Comparison of ENCODE assay signal across 25 cellular contexts in the genomic region with DNA sequence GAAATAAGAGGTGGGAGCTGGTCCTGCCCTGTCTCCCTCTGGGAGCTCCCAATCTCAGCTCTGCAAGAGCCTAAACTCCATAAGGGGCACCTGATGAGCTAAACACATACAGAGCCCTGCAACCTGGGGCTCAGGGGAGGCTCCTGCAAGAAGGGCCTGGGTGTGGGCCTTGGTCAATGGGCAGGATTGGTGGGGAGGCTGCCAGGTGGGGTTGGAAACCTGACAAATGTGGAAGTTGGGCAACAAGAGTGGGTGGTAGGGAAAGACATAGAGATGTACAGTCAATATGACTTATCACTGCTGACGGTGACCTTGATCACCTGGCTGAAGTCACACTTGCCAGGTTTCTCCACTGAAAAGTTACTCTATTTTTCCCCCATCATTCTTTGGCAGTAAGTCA.
A peak's percentile ranks its signal among the peaks of the same experiment; 100 is the strongest.
DNase-seq lines count a peak whose midpoint lies in the region; ATAC-seq, FAIRE-seq and TF ChIP-seq lines count a peak whose summit lies in the region.
"Had no signal": no experiment of that assay in that cellular context is flagged by ENCODE, and none has a peak within 500 bp of the region (broad histone marks: within the 10 kb centered on the region; RNA-seq: fewer than 3 reads in every experiment).

No MANE protein-coding gene starts in this region.

- H3K18ac ChIP-seq in IMR-90 (ENCODE audit: low read depth, low read length), result no peak overlapping the region

- TF ChIP-seq POLR2A in IMR-90 (IDR thresholded peaks at IDR 0.05; ENCODE audit: low read depth, low read length), result no peak
- TF ChIP-seq POLR2A in suprapubic skin (IDR thresholded peaks at IDR 0.05), result no peak

- intact Hi-C loops in IMR-90 (cut with micrococcal nuclease), result no loop called here

- no peak overlapping the region for H3K4me3 ChIP-seq in IMR-90 (ENCODE audit: insufficient read depth, low read depth, low read length)
- H3K4me3 ChIP-seq in coronary artery, result no peak overlapping the region
- H3K4me3 ChIP-seq in small intestine (ENCODE audit: low read depth in 1 of 2, low read length in 2 of 2), result no peak overlapping the region
- H3K4me3 ChIP-seq in suprapubic skin, result no peak overlapping the region
- H3K4me3 ChIP-seq: BLaER1, GM12878 had no signal

- dilution Hi-C loops in IMR-90 (cut with HindIII; ENCODE audit: low sequenced_read_pairs, unreplicated experiment), result no loop called here

- no peak for FAIRE-seq in small intestine (lab: Jason Lieb, UNC)
- FAIRE-seq: A204.1, GM12878, GM12892, GM18507 had no signal

- H3K4me1 ChIP-seq in IMR-90 (ENCODE audit: control insufficient read depth, insufficient read depth, low read length) (peaks cover 2% of the 10 kb centered on the region; the same call in 1 of the 2 replicates), small intestine (ENCODE audit: control insufficient read depth in 2 of 2, insufficient read depth in 1 of 2, low read depth in 1 of 2, low read length in 1 of 2) (peaks cover 0 to 2% of the 10 kb centered on the region in 2 donors), suprapubic skin (no peaks in the 10 kb centered on the region)
- H3K4me1 ChIP-seq: BE2C had no signal

- no peak overlapping the region for H2BK120ac ChIP-seq in IMR-90 (ENCODE audit: low read depth, low read length)

- POLR2A ChIA-PET in IMR-90 (lab: Charles Lee; ENCODE audit: unreplicated experiment), result interaction anchor here (0.6 kb wide), 1 partner anchor 207 kb away, joined by 3 read pairs; no protein-coding TSS in a partner anchor

- H3K27ac ChIP-seq in IMR-90 (ENCODE audit: insufficient read depth, low read length), result no peak overlapping the region
- H3K27ac ChIP-seq in coronary artery, result no peak overlapping the region
- no peak overlapping the region for H3K27ac ChIP-seq in small intestine (ENCODE audit: low read depth in 1 of 2, low read length in 1 of 2)
- no peak overlapping the region for H3K27ac ChIP-seq in suprapubic skin
- H3K27ac ChIP-seq: BLaER1 had no signal

- H3K4me2 ChIP-seq in IMR-90 (ENCODE audit: low read depth, low read length), result no peak overlapping the region
- H3K4me2 ChIP-seq: BLaER1 had no signal

- H2AFZ ChIP-seq in IMR-90 (replicated peaks; ENCODE audit: low read length, poor library complexity), result peak overlapping the region; percentile 19

- no peak overlapping the region for H2AK9ac ChIP-seq in IMR-90 (replicated peaks; ENCODE audit: low read depth, low read length, poor library complexity)

- no peak overlapping the region for H4K91ac ChIP-seq in IMR-90 (ENCODE audit: insufficient read depth, low read depth, low read length)

- H3K79me1 ChIP-seq in IMR-90 (ENCODE audit: low read depth in 1 of 2, low read length in 2 of 2), result no peaks in the 10 kb centered on the region

- no peak overlapping the region for H2AK5ac ChIP-seq in IMR-90 (ENCODE audit: low read depth, low read length)

- ATAC-seq in IMR-90 (ENCODE audit: low read depth) (no peak), left lobe of liver (peak; percentile 39)
- ATAC-seq: GM12878 had no signal

- H3K4ac ChIP-seq in IMR-90 (ENCODE audit: low read depth, low read length), result no peak overlapping the region

- no TSS peak for BruUV-seq in IMR-90 (replicated peaks; lab: Mats Ljungman, UMichigan)

- DNase-seq in IMR-90 (no peak), coronary artery (ENCODE audit: low spot score) (peak; percentile 55), left lobe of liver (ENCODE audit: low spot score) (peak; percentile 49), small intestine (no peak), suprapubic skin (ENCODE audit: low spot score in 2 of 2) (no peak)
- DNase-seq: 8988T; ACHN; BE2C; C1 segment of cervical spinal cord; CD4-positive, alpha-beta memory T cell; CD4-positive, CD25-positive, alpha-beta regulatory T cell; CD8-positive, alpha-beta memory T cell; COR-L47; DMS 273 treated with DMSO at 0.1 percent for 48 hours; DMS153; DMS53; DMS79; DND-41; EL; GDM1 had no signal

- WGBS in IMR-90 (ENCODE audit: extremely low coverage in 2 of 2, insufficient read length in 1 of 2), 2 experiments, result no CpG with 5 or more reads among the region's 1 CpG
- 83 to 88% (median 86%) methylated on average over 1 of the region's 1 CpG for WGBS in small intestine, 3 donors
- 94% methylated on average over 1 of the region's 1 CpG for WGBS in suprapubic skin

- no peak overlapping the region for H3K9ac ChIP-seq in IMR-90 (ENCODE audit: low read depth, low read length)
- H3K9ac ChIP-seq: BLaER1 had no signal

- no peak overlapping the region for H4K5ac ChIP-seq in IMR-90 (ENCODE audit: low read depth, low read length)

- no peak overlapping the region for H3K23ac ChIP-seq in IMR-90 (ENCODE audit: low read depth, low read length)

- CTCF ChIA-PET in IMR-90 (lab: Yijun Ruan, JAX), result interaction anchor here (0.6 kb wide), 1 partner anchor 243 kb away, joined by 3 read pairs; no protein-coding TSS in a partner anchor

- TF ChIP-seq EP300 in suprapubic skin (IDR thresholded peaks at IDR 0.05), result no peak

- no peak overlapping the region for H3K14ac ChIP-seq in IMR-90 (replicated peaks; ENCODE audit: low read depth, low read length)

- no peak overlapping the region for H2BK15ac ChIP-seq in IMR-90 (ENCODE audit: low read depth, low read length)

- in situ Hi-C loops in IMR-90 (cut with MboI; ENCODE audit: low sequenced_read_pairs), result no loop called here

- peaks cover 5% of the 10 kb centered on the region for H3K9me3 ChIP-seq in IMR-90 (ENCODE audit: control insufficient read depth, insufficient read depth, low read length)
- H3K9me3 ChIP-seq in small intestine (ENCODE audit: control insufficient read depth, low read depth), result no peaks in the 10 kb centered on the region
- no peaks in the 10 kb centered on the region for H3K9me3 ChIP-seq in suprapubic skin
- H3K9me3 ChIP-seq: BE2C had no signal

- no peak overlapping the region for H3K56ac ChIP-seq in IMR-90 (ENCODE audit: extremely low read depth, insufficient read depth, low read length)

- no peak for TF ChIP-seq RAD21 in IMR-90 (IDR thresholded peaks at IDR 0.05; ENCODE audit: low read length)

- H4K20me1 ChIP-seq in IMR-90 (ENCODE audit: insufficient read depth, low read length), result no peaks in the 10 kb centered on the region
- H4K20me1 ChIP-seq: BLaER1 had no signal

- H3K27me3 ChIP-seq in IMR-90 (ENCODE audit: control insufficient read depth, insufficient read depth, low read length) (peaks cover 16% of the 10 kb centered on the region), small intestine (ENCODE audit: control insufficient read depth in 2 of 2, insufficient read depth in 2 of 2, low read length in 2 of 2) (no peaks in the 10 kb centered on the region), suprapubic skin (no peaks in the 10 kb centered on the region)
- H3K27me3 ChIP-seq: BE2C, BLaER1 had no signal

- no peaks in the 10 kb centered on the region for H3K9me1 ChIP-seq in IMR-90 (ENCODE audit: insufficient read depth, low read length)

- no peak overlapping the region for H2BK20ac ChIP-seq in IMR-90 (ENCODE audit: low read depth, low read length)

- H2BK5ac ChIP-seq in IMR-90 (ENCODE audit: low read depth, low read length, poor library complexity, severe bottlenecking), result no peak overlapping the region

- H4K8ac ChIP-seq in IMR-90 (ENCODE audit: low read depth in 2 of 2, low read length in 2 of 2), result no peak overlapping the region

- TF ChIP-seq CTCF in IMR-90 (conservative IDR thresholded peaks at IDR 0.05; ENCODE audit: low read depth, low read length) (no peak), coronary artery (IDR thresholded peaks at IDR 0.05) (no peak), suprapubic skin (IDR thresholded peaks at IDR 0.05) (no peak)

- H3K36me3 ChIP-seq in IMR-90 (ENCODE audit: control insufficient read depth, insufficient read depth, low read length) (no peaks in the 10 kb centered on the region), small intestine (ENCODE audit: control insufficient read depth in 2 of 2, insufficient read depth in 2 of 2, low read length in 2 of 2) (no peaks in the 10 kb centered on the region), suprapubic skin (no peaks in the 10 kb centered on the region)
- H3K36me3 ChIP-seq: BE2C, BLaER1 had no signal

TF ChIP-seq in IMR-90, 13 proteins besides CTCF, POLR2A, EP300 and RAD21:
- TF ChIP-seq MAZ (IDR thresholded peaks at IDR 0.05; ENCODE audit: borderline replicate concordance, low read depth, low read length), result no peak
- TF ChIP-seq MXI1 (IDR thresholded peaks at IDR 0.05; ENCODE audit: borderline replicate concordance, low read depth, low read length), result no peak
- TF ChIP-seq SMC3 (IDR thresholded peaks at IDR 0.05; ENCODE audit: low read depth, low read length), result no peak
- no peak for TF ChIP-seq NFE2L2 (IDR thresholded peaks at IDR 0.05; ENCODE audit: low read depth, low read length)
- TF ChIP-seq BHLHE40 (IDR thresholded peaks at IDR 0.05; ENCODE audit: low read depth, low read length), result no peak
- TF ChIP-seq CHD1 (IDR thresholded peaks at IDR 0.05; ENCODE audit: low read depth, low read length), result no peak
- TF ChIP-seq, protein P1, sequence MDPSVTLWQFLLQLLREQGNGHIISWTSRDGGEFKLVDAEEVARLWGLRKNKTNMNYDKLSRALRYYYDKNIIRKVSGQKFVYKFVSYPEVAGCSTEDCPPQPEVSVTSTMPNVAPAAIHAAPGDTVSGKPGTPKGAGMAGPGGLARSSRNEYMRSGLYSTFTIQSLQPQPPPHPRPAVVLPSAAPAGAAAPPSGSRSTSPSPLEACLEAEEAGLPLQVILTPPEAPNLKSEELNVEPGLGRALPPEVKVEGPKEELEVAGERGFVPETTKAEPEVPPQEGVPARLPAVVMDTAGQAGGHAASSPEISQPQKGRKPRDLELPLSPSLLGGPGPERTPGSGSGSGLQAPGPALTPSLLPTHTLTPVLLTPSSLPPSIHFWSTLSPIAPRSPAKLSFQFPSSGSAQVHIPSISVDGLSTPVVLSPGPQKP (IDR thresholded peaks at IDR 0.05; ENCODE audit: borderline replicate concordance, low read depth, low read length), result no peak
- no peak for TF ChIP-seq CEBPB (IDR thresholded peaks at IDR 0.05; ENCODE audit: low read depth, low read length)
- TF ChIP-seq, protein P2, sequence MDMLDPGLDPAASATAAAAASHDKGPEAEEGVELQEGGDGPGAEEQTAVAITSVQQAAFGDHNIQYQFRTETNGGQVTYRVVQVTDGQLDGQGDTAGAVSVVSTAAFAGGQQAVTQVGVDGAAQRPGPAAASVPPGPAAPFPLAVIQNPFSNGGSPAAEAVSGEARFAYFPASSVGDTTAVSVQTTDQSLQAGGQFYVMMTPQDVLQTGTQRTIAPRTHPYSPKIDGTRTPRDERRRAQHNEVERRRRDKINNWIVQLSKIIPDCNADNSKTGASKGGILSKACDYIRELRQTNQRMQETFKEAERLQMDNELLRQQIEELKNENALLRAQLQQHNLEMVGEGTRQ (IDR thresholded peaks at IDR 0.05; ENCODE audit: low read depth, low read length), result no peak
- no peak for TF ChIP-seq FOS (IDR thresholded peaks at IDR 0.05; ENCODE audit: low read depth, low read length)
- TF ChIP-seq RCOR1 (IDR thresholded peaks at IDR 0.05; ENCODE audit: insufficient replicate concordance, low read length), result no peak
- TF ChIP-seq MAFK (IDR thresholded peaks at IDR 0.05; ENCODE audit: low read depth, low read length), result no peak
- no peak for TF ChIP-seq RFX5 (IDR thresholded peaks at IDR 0.05; ENCODE audit: low read depth, low read length)

Comparison
In these comparisons a context has a peak if more than half of its experiments do, and no peak if none do; other contexts are left out.
1. DNase-seq: peak in coronary artery (single experiment) and left lobe of liver (single experiment); none in IMR-90 (single experiment), small intestine (single experiment) and suprapubic skin (0 of 2).